17 cellular contexts compared by ENCODE assay signal in the genomic region with DNA sequence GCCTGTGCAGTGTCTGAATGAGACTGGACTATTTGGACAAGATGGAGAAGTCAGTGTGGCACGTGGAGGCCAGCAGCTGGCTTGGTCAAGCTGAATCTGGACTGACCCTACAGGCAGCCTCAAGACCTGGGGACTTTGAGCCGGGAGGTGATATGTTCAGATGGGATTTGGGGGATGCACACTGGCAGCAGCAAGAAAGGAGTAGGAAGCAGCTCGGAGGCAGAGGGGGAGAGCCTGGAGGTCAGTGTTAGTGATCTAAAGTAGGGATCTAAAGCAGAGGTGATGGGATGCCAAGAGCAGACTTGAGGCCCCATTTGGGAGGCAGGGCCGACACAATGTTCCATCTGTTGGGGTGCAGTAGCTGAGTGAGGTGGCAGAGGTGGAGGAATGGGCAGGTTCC. TPM values are rescaled to one million over a fixed set of nuclear protein-coding genes. Genes with fewer than 3 reads are reported as not detected.
DNase-seq lines count a peak whose midpoint lies in the region; ATAC-seq, FAIRE-seq and TF ChIP-seq lines count a peak whose summit lies in the region.
"Had no signal": no experiment of that assay in that cellular context is flagged by ENCODE, and none has a peak within 500 bp of the region (broad histone marks: within the 10 kb centered on the region; RNA-seq: fewer than 3 reads in every experiment).

No MANE protein-coding gene starts in this region.

- in situ Hi-C loops in HepG2 (cut with HindIII; ENCODE audit: extremely low pct_ligation_motif_present, low pct_unique_long_range_greater_than_20kb), result loop anchor here (5.0 kb wide), 1 partner anchor 64 kb away; the partner anchor contains the start of gene BRPF3

- TF ChIP-seq EP300 in HepG2 (IDR thresholded peaks at IDR 0.05; ENCODE audit: low read depth in 2 of 2, low read length in 2 of 2), result no peak
- TF ChIP-seq EP300 in HepG2 (CRISPR knock-in tag; IDR thresholded peaks at IDR 0.05; ENCODE audit: borderline replicate concordance), result no peak

- H3K4me1 ChIP-seq in HepG2 (ENCODE audit: insufficient read depth, low read length) (peaks cover 51% of the 10 kb centered on the region), right lobe of liver (peaks cover 0 to 14% (median 0%) of the 10 kb centered on the region in 4 donors)
- H3K4me1 ChIP-seq: foreskin keratinocyte had no signal

- CTCF ChIA-PET in HepG2 (lab: Yijun Ruan, JAX; ENCODE audit: low intra/inter-chr PET ratio, low total read pairs), result no interaction called here
- CTCF ChIA-PET in activated CD8-positive, alpha-beta T cell treated with anti-CD3 and anti-CD28 coated beads for 36 hours (lab: Charles Lee), result interaction anchor here (1.0 to 5.1 kb wide), 5 partner anchors 11 to 208 kb away, joined by 4 to 37 read pairs (median 10); no protein-coding TSS in a partner anchor

- H3K9me3 Mint-ChIP-seq in activated CD8-positive, alpha-beta T cell treated with anti-CD3 and anti-CD28 coated beads for 36 hours, result no peaks in the 10 kb centered on the region
- no peaks in the 10 kb centered on the region for H3K9me3 Mint-ChIP-seq in memory B cell

- no peaks in the 10 kb centered on the region for H3K9me3 ChIP-seq in HepG2 (ENCODE audit: low read length)
- H3K9me3 ChIP-seq in right lobe of liver, result no peaks in the 10 kb centered on the region
- H3K9me3 ChIP-seq: ovary, thoracic aorta had no signal

- no peaks in the 10 kb centered on the region for H3K79me2 ChIP-seq in HepG2 (ENCODE audit: insufficient read depth, low read length)

- H3K4me3 ChIP-seq in HepG2 (replicated peaks in 1 of 3; ENCODE audit: insufficient read depth in 1 of 3, low read depth in 2 of 3, low read length in 3 of 3) (no peak overlapping the region), right lobe of liver (no peak overlapping the region)
- H3K4me3 ChIP-seq: ovary, thoracic aorta had no signal

- peak overlapping the region; percentile 100 for H3K4me2 ChIP-seq in HepG2 (ENCODE audit: low read depth, low read length)

- H3K27ac ChIP-seq in HepG2 (ENCODE audit: extremely low read length, insufficient read depth, low read length) (no peak overlapping the region), right lobe of liver (no peak overlapping the region)
- H3K27ac ChIP-seq: foreskin keratinocyte, ovary, thoracic aorta had no signal

- POLR2A ChIA-PET in HepG2 (lab: Yijun Ruan, JAX), result interaction anchor here (2.6 to 4.3 kb wide), 2 partner anchors 11 to 13 kb away, joined by 29 to 45 read pairs; no protein-coding TSS in a partner anchor
- POLR2A ChIA-PET in activated CD8-positive, alpha-beta T cell treated with anti-CD3 and anti-CD28 coated beads for 36 hours (lab: Charles Lee), result interaction anchor here (1.5 to 5.0 kb wide), 5 partner anchors 9 to 105 kb away, joined by 3 to 42 read pairs (median 9); partner anchors contain the start of gene MAPK14

- TF ChIP-seq POLR2A in HepG2 (IDR thresholded peaks at IDR 0.05; ENCODE audit: insufficient read depth in 1 of 2, low read depth in 2 of 2, low read length in 2 of 2) (no peak), right lobe of liver (IDR thresholded peaks at IDR 0.05) (no peak)

- H3K36me3 ChIP-seq in HepG2 (replicated peaks in 1 of 2; ENCODE audit: control insufficient read depth in 1 of 2, insufficient read depth in 2 of 2, low read length in 2 of 2), result peaks cover 10 to 33% of the 10 kb centered on the region in 2 experiments
- H3K36me3 ChIP-seq in right lobe of liver, result no peaks in the 10 kb centered on the region
- H3K36me3 ChIP-seq: ovary, thoracic aorta had no signal

- intact Hi-C loops in HepG2 (cut with micrococcal nuclease; ENCODE audit: unreplicated experiment) (loop anchor here (5.0 kb wide), 1 partner anchor 169 kb away; no protein-coding TSS in a partner anchor), right lobe of liver (cut with DNase I) (loop anchor here in 1 of 2 donors (10.0 kb wide), 1 partner anchor 222 kb away; no protein-coding TSS in a partner anchor)
- intact Hi-C loops in activated CD8-positive, alpha-beta T cell treated with anti-CD3 and anti-CD28 coated beads for 36 hours (cut with micrococcal nuclease), result no loop called here

- FAIRE-seq in HepG2 (lab: Jason Lieb, UNC), result no peak
- FAIRE-seq: astrocyte, colon had no signal

- H3K4me3 Mint-ChIP-seq in activated CD8-positive, alpha-beta T cell treated with anti-CD3 and anti-CD28 coated beads for 36 hours, result peak overlapping the region; percentile 88
- no peak overlapping the region for H3K4me3 Mint-ChIP-seq in memory B cell

- ATAC-seq in HepG2 (no peak), right lobe of liver (no peak), memory B cell (ENCODE audit: low read depth) (no peak), omental fat pad (ENCODE audit: low FRiP score) (no peak), HG03442 (IDR thresholded peaks at IDR 0.05; ENCODE audit: unreplicated experiment) (no peak)
- ATAC-seq in activated CD8-positive, alpha-beta T cell treated with anti-CD3 and anti-CD28 coated beads for 36 hours, result no peak
- ATAC-seq: foreskin keratinocyte, left cardiac atrium had no signal

- H3K27me3 Mint-ChIP-seq in activated CD8-positive, alpha-beta T cell treated with anti-CD3 and anti-CD28 coated beads for 36 hours, result no peaks in the 10 kb centered on the region
- no peaks in the 10 kb centered on the region for H3K27me3 Mint-ChIP-seq in memory B cell

- no peaks in the 10 kb centered on the region for H4K20me1 ChIP-seq in HepG2 (ENCODE audit: insufficient read depth, low read length)

- H3K9ac ChIP-seq in HepG2 (ENCODE audit: insufficient read depth, low read depth, low read length), result no peak overlapping the region

- TF ChIP-seq RAD21 in HepG2 (CRISPR knock-in tag; IDR thresholded peaks at IDR 0.05), result no peak

- H3K4me1 Mint-ChIP-seq in activated CD8-positive, alpha-beta T cell treated with anti-CD3 and anti-CD28 coated beads for 36 hours (ENCODE audit: low read depth), result peaks cover 37% of the 10 kb centered on the region
- H3K4me1 Mint-ChIP-seq in memory B cell, result peaks cover 43% of the 10 kb centered on the region

- no peak for DNase-seq in HepG2 (ENCODE audit: low spot score)
- no peak for DNase-seq in right lobe of liver
- no peak for DNase-seq in activated CD8-positive, alpha-beta T cell treated with anti-CD3 and anti-CD28 coated beads for 36 hours
- DNase-seq in memory B cell (ENCODE audit: low spot score in 2 of 2), result no peak
- DNase-seq in omental fat pad (ENCODE audit: low spot score), result no peak
- no peak for DNase-seq in SHP77 treated with DMSO at 0.1 percent for 48 hours (lab: John Stamatoyannopoulos, UW)
- DNase-seq: activated CD4-positive, CD25-positive, alpha-beta regulatory T cell treated with anti-CD3 and anti-CD28 coated beads, Interleukin-2, amount 50 U/mL, for 72 hours; AML-193; foreskin keratinocyte; left cardiac atrium; NCI-H1694; NK-92 treated with Interleukin-12 subunit alpha and Interleukin-12 subunit beta, amount 100 ng/mL, for 24 hours had no signal

- peaks cover 36% of the 10 kb centered on the region for H3K36me3 Mint-ChIP-seq in activated CD8-positive, alpha-beta T cell treated with anti-CD3 and anti-CD28 coated beads for 36 hours (ENCODE audit: low read depth)
- H3K36me3 Mint-ChIP-seq in memory B cell, result peaks cover 20% of the 10 kb centered on the region

- H3K27me3 ChIP-seq in HepG2 (ENCODE audit: control insufficient read depth in 1 of 2, insufficient read depth in 2 of 2, low read length in 2 of 2) (no peaks in the 10 kb centered on the region), right lobe of liver (no peaks in the 10 kb centered on the region)
- H3K27me3 ChIP-seq: foreskin keratinocyte, ovary had no signal

- no peak overlapping the region for H2AFZ ChIP-seq in HepG2 (ENCODE audit: low read length)

- 91% methylated on average over 4 of the region's 4 CpGs for WGBS in HepG2 (ENCODE audit: low lambda C conversion rate)
- 84% methylated on average over 4 of the region's 4 CpGs for WGBS in right lobe of liver (ENCODE audit: insufficient coverage, low coverage, low lambda C conversion rate, missing lambda C conversion rate)

- BruUV-seq in HepG2 (replicated peaks; lab: Mats Ljungman, UMichigan), result no TSS peak

- H3K27ac Mint-ChIP-seq in activated CD8-positive, alpha-beta T cell treated with anti-CD3 and anti-CD28 coated beads for 36 hours, result peak overlapping the region; percentile 96
- H3K27ac Mint-ChIP-seq in memory B cell, result peak overlapping the region; percentile 2

- no peak for TF ChIP-seq CTCF in HepG2 (CRISPR knock-in tag; IDR thresholded peaks at IDR 0.05)
- TF ChIP-seq CTCF in right lobe of liver (IDR thresholded peaks at IDR 0.05), result no peak
- TF ChIP-seq CTCF in activated CD8-positive, alpha-beta T cell treated with anti-CD3 and anti-CD28 coated beads for 36 hours (IDR thresholded peaks at IDR 0.05), result no peak
- no peak for TF ChIP-seq CTCF in omental fat pad (IDR thresholded peaks at IDR 0.05)

TF ChIP-seq in HepG2, 621 proteins besides CTCF, POLR2A, EP300 and RAD21 (continues in another document):
- TF ChIP-seq ZNF501 (CRISPR knock-in tag; IDR thresholded peaks at IDR 0.05), result 0 out of 2 replicates have a peak, but pooled peaks have one; percentile 27

RNA-seq across cellular contexts. Expression of gene MAPK13, which starts 2.8 kb away (rescaled TPM):
- total RNA-seq in HepG2 (2016; rRNA removed; fragmentation: Illumina TruSeq; extraction: Trizol) (12.7 and 17.8 TPM in 2 replicates), right lobe of liver (1 to 10 TPM; 2.2 to 5.0 (median 3.0) TPM), omental fat pad (10 to 100 TPM; 10.9 to 27.5 (median 17.7) TPM)
- 6.7 and 7.7 TPM in 2 replicates for total RNA-seq in HepG2 (2016; cell fraction: cytosol; rRNA removed; fragmentation: Illumina TruSeq; extraction: Trizol; ENCODE audit: low read depth)
- 13.2 and 13.6 TPM in 2 replicates for total RNA-seq in HepG2 (2016; cell fraction: insoluble cytoplasmic fraction; rRNA removed; fragmentation: Illumina TruSeq; extraction: Trizol)
- 16.3 and 17.8 TPM in 2 replicates for total RNA-seq in HepG2 (2016; cell fraction: membrane; rRNA removed; fragmentation: Illumina TruSeq; extraction: Trizol)
- total RNA-seq in HepG2 (2016; cell fraction: nucleus; rRNA removed; fragmentation: Illumina TruSeq; extraction: Trizol), result 12.2 and 12.8 TPM in 2 replicates
- polyA plus RNA-seq in HepG2 (2011; rRNA removed), result 43.4 and 48.6 TPM in 2 replicates
- 29.8 and 31.4 TPM in 2 replicates for polyA plus RNA-seq in HepG2 (2011; cell fraction: cytosol; rRNA removed)
- polyA plus RNA-seq in HepG2 (2011; cell fraction: nucleus; rRNA removed), result 203 and 226 TPM in 2 replicates
- 27.9 and 35.1 TPM in 2 replicates for polyA plus RNA-seq in HepG2 (2012)
- polyA plus RNA-seq in HepG2 (2016; cell fraction: cytosol; fragmentation: Illumina TruSeq; extraction: Trizol; ENCODE audit: low read depth), result 19.7 and 23.2 TPM in 2 replicates
- 26.4 and 34.1 TPM in 2 replicates for polyA plus RNA-seq in HepG2 (2016; cell fraction: insoluble cytoplasmic fraction; fragmentation: Illumina TruSeq; extraction: Trizol; ENCODE audit: low read depth)
- 27.6 and 29.3 TPM in 2 replicates for polyA plus RNA-seq in HepG2 (2016; cell fraction: membrane; fragmentation: Illumina TruSeq; extraction: Trizol; ENCODE audit: low read depth)
- 36.0 and 42.2 TPM in 2 replicates for polyA plus RNA-seq in HepG2 (2016; cell fraction: nucleus; fragmentation: Illumina TruSeq; extraction: Trizol; ENCODE audit: insufficient read depth, low read depth)
- polyA minus RNA-seq in HepG2 (2011; rRNA and poly(A)+ RNA removed; ENCODE audit: low replicate concordance), result 3.1 and 49.1 TPM in 2 replicates
- polyA minus RNA-seq in HepG2 (2011; cell fraction: cytosol; rRNA and poly(A)+ RNA removed), result 16.3 and 18.6 TPM in 2 replicates
- polyA minus RNA-seq in HepG2 (2011; cell fraction: nucleus; rRNA and poly(A)+ RNA removed), result 30.6 and 42.0 TPM in 2 replicates
- 10 to 100 TPM; 60.4 to 60.9 TPM for total RNA-seq in activated CD8-positive, alpha-beta T cell treated with anti-CD3 and anti-CD28 coated beads for 36 hours
